In genomic region chr16:58937661-58938060, GRCh38 we compare ENCODE assay signal across 23 cellular contexts.
A peak's percentile ranks its signal among the peaks of the same experiment; 100 is the strongest.
DNase-seq lines count a peak whose midpoint lies in the region; ATAC-seq and TF ChIP-seq lines count a peak whose summit lies in the region.
"Had no signal": no experiment of that assay in that cellular context is flagged by ENCODE, and none has a peak within 500 bp of the region (broad histone marks: within the 10 kb centered on the region; RNA-seq: fewer than 3 reads in every experiment).

No MANE protein-coding gene starts in this region.

- DNase-seq in GM12865 (ENCODE audit: low read depth) (peak; percentile 41), M059J (ENCODE audit: low read depth) (peak; percentile 35), SKM-1 (lab: John Stamatoyannopoulos, UW; ENCODE audit: unreplicated experiment) (peak; percentile 4), ureter (ENCODE audit: low spot score) (no peak), ovary (no peak)
- DNase-seq: CD4-positive, alpha-beta T cell; DMS79; GOT3; KG1; MG63; NCI-H1417 treated with DMSO at 0.1 percent for 48 hours; NCI-H1930; NCI-H2171; NCI-H446; NCI-H69; NK-92 treated with Interleukin-12 subunit alpha and Interleukin-12 subunit beta, amount 100 ng/mL, for 24 hours had no signal

- H3K36me3 ChIP-seq in ovary: no peaks in the 10 kb centered on the region
- H3K36me3 ChIP-seq: MG63 had no signal

- H3K9me3 Mint-ChIP-seq in nephron: peaks cover 12% of the 10 kb centered on the region

- no peak for ATAC-seq in HG03135 (IDR thresholded peaks at IDR 0.05; ENCODE audit: unreplicated experiment)
- ATAC-seq: GM12878, Panc1, Right ventricle myocardium inferior had no signal

- H3K27ac Mint-ChIP-seq in nephron: peak overlapping the region in 1 of 3 experiments; percentile 20
- H3K27ac Mint-ChIP-seq: B cell; CD4-positive, alpha-beta T cell had no signal

- peaks cover 20% of the 10 kb centered on the region for H3K4me1 Mint-ChIP-seq in nephron
- H3K4me1 Mint-ChIP-seq: B cell had no signal

- no peaks in the 10 kb centered on the region for H3K9me3 ChIP-seq in ovary

- no peak overlapping the region for H3K27ac ChIP-seq in ovary
- H3K27ac ChIP-seq: SK-N-MC had no signal

- H3K36me3 Mint-ChIP-seq in nephron (ENCODE audit: low read depth): no peaks in the 10 kb centered on the region

- peaks cover 5% of the 10 kb centered on the region for H3K4me1 ChIP-seq in ovary (ENCODE audit: insufficient read depth)

- no peaks in the 10 kb centered on the region for H3K27me3 ChIP-seq in ovary
- H3K27me3 ChIP-seq: MG63 had no signal

- 78 to 81% (median 81%) methylated on average over 5 of the region's 5 CpGs for WGBS in ovary, 3 donors

- H3K4me3 ChIP-seq in GM12865 (ENCODE audit: low read depth, low read length) (no peak overlapping the region), ovary (no peak overlapping the region)
- H3K4me3 ChIP-seq: GM12878, MG63, SK-N-MC had no signal

- TF ChIP-seq POLR2A in ovary (IDR thresholded peaks at IDR 0.05): no peak

- no peak for TF ChIP-seq EP300 in ovary (IDR thresholded peaks at IDR 0.05)

- H3K4me3 Mint-ChIP-seq in nephron: peak overlapping the region in 2 of 3 experiments; percentile 1 to 15
- H3K4me3 Mint-ChIP-seq: B cell; CD4-positive, alpha-beta T cell had no signal

- TF ChIP-seq CTCF in GM12865 (IDR thresholded peaks at IDR 0.05; ENCODE audit: insufficient read depth, low read depth, low read length, missing control alignments) (no peak), nephron (IDR thresholded peaks at IDR 0.05; ENCODE audit: unreplicated experiment in 3 of 3) (no peak), ovary (IDR thresholded peaks at IDR 0.05) (no peak)

- no peaks in the 10 kb centered on the region for H3K27me3 Mint-ChIP-seq in nephron (ENCODE audit: low read depth)
- H3K27me3 Mint-ChIP-seq: B cell; CD4-positive, alpha-beta T cell had no signal

- intact Hi-C loops in ovary (cut with DNase I): no loop called here

Comparison
In these comparisons a context has a peak if more than half of its experiments do, and no peak if none do; other contexts are left out.
1. DNase-seq: peak in GM12865 (single experiment), M059J (single experiment) and SKM-1 (single experiment); none in ureter (single experiment) and ovary (0 of 5).